ENCODE assay signal across 8 cellular contexts in the genomic region with DNA sequence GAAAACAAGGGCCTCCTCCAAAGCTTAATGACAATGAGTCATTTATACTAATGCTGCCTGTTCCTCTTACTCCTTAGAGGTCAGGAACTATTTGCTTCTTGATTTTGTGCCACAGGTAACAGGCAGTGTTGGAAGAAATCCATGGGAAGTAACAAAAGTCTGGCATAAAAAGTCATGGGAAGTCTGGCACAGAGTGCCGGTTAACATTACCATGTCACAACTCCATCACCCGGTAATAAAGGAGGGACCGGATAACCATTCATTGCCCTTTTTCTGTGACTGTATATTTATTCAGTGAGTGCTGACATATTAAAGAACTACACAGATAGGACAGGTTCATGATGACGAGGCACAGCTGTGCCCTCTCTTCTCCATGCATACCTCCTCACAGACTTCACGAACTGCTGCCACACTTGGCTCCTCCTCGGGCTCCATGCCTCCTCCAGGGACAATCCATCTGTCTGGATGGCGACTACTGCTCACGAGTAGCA. TPM values are rescaled to one million over a fixed set of nuclear protein-coding genes. Genes with fewer than 3 reads are reported as not detected.
DNase-seq lines count a peak whose midpoint lies in the region; ATAC-seq, FAIRE-seq and TF ChIP-seq lines count a peak whose summit lies in the region.
"Had no signal": no experiment of that assay in that cellular context is flagged by ENCODE, and none has a peak within 500 bp of the region (broad histone marks: within the 10 kb centered on the region; RNA-seq: fewer than 3 reads in every experiment).

No MANE protein-coding gene starts in this region.

- H3K27ac ChIP-seq in keratinocyte (ENCODE audit: control insufficient read depth, insufficient read depth, low read length) = no peak overlapping the region
- H3K27ac ChIP-seq in upper lobe of right lung = no peak overlapping the region

- dilution Hi-C loops in keratinocyte (cut with MboI; ENCODE audit: extremely low pct_ligation_motif_present, low sequenced_read_pairs) = no loop called here

- TF ChIP-seq CTCF in cardiac fibroblast (IDR thresholded peaks at IDR 0.05; ENCODE audit: low read depth, low read length) (no peak), keratinocyte (optimal IDR thresholded peaks at IDR 0.05 in 1 of 3, IDR thresholded peaks at IDR 0.05 in 1 of 3, conservative IDR thresholded peaks at IDR 0.05 in 1 of 3; ENCODE audit: extremely low read depth in 1 of 3, insufficient read depth in 2 of 3, low read length in 3 of 3) (no peak), upper lobe of right lung (IDR thresholded peaks at IDR 0.05) (no peak)

- FAIRE-seq in keratinocyte (lab: Jason Lieb, UNC) = peak; percentile 72

- peaks cover 0 to 4% of the 10 kb centered on the region in 2 experiments for H3K36me3 ChIP-seq in keratinocyte (ENCODE audit: control insufficient read depth in 2 of 2, extremely low read depth in 1 of 2, insufficient read depth in 2 of 2, low read length in 2 of 2)
- no peaks in the 10 kb centered on the region for H3K36me3 ChIP-seq in upper lobe of right lung

- H3K4me1 ChIP-seq in keratinocyte (ENCODE audit: control insufficient read depth, extremely low read depth, insufficient read depth, low read length) = peaks cover 6% of the 10 kb centered on the region
- peaks cover 43% of the 10 kb centered on the region for H3K4me1 ChIP-seq in upper lobe of right lung

- H3K4me2 ChIP-seq in keratinocyte (ENCODE audit: control insufficient read depth, extremely low read depth, insufficient read depth, low read depth, low read length) = no peak overlapping the region

- H3K9ac ChIP-seq in keratinocyte (ENCODE audit: control insufficient read depth, extremely low read depth, insufficient read depth, low read length) = no peak overlapping the region

- TF ChIP-seq POLR2A in erythroblast (IDR thresholded peaks at IDR 0.05; ENCODE audit: low read length) = no peak

- H2AFZ ChIP-seq in keratinocyte (ENCODE audit: control insufficient read depth, low read length) = no peak overlapping the region

- peak; percentile 93 for DNase-seq in M059J (ENCODE audit: low read depth)
- DNase-seq in cardiac fibroblast (ENCODE audit: low read depth in 2 of 2) = peak; percentile 39 to 64
- DNase-seq in keratinocyte (ENCODE audit: low read depth, low spot score) = no peak
- DNase-seq in upper lobe of right lung = no peak
- no peak for DNase-seq in erythroblast (lab: John Stamatoyannopoulos, UW)
- no peak for DNase-seq in T-helper 9 cell
- DNase-seq: NCI-H226 had no signal

- H3K9me3 ChIP-seq in keratinocyte (ENCODE audit: control insufficient read depth, low read depth, low read length) = no peaks in the 10 kb centered on the region
- H3K9me3 ChIP-seq in upper lobe of right lung = no peaks in the 10 kb centered on the region

- H3K79me2 ChIP-seq in keratinocyte (ENCODE audit: control insufficient read depth, insufficient read depth, low read length) = peaks cover 42% of the 10 kb centered on the region

- peaks cover 3% of the 10 kb centered on the region for H3K9me1 ChIP-seq in keratinocyte (ENCODE audit: control insufficient read depth, extremely low read depth, insufficient read depth, low read length)

- H3K27me3 ChIP-seq in keratinocyte (ENCODE audit: control insufficient read depth, extremely low read depth, insufficient read depth, low read length) = no peaks in the 10 kb centered on the region
- no peaks in the 10 kb centered on the region for H3K27me3 ChIP-seq in upper lobe of right lung

- ATAC-seq in upper lobe of right lung (peak; percentile 59), GM21529 (IDR thresholded peaks at IDR 0.05; ENCODE audit: unreplicated experiment) (no peak)

- H3K4me3 ChIP-seq in cardiac fibroblast (replicated peaks in 1 of 2; ENCODE audit: low read depth in 2 of 2, low read length in 2 of 2) (no peak overlapping the region), keratinocyte (ENCODE audit: control insufficient read depth in 2 of 3, extremely low read depth in 1 of 3, insufficient read depth in 2 of 3, low read depth in 1 of 3, low read length in 3 of 3) (no peak overlapping the region), upper lobe of right lung (no peak overlapping the region)

- intact Hi-C loops in upper lobe of right lung (cut with DNase I) = no loop called here

- peaks cover 10% of the 10 kb centered on the region for H4K20me1 ChIP-seq in keratinocyte (ENCODE audit: control insufficient read depth, extremely low read depth, insufficient read depth, low read length)

RNA-seq across cellular contexts. Expression of gene NUDT3, which starts 50.9 kb away (rescaled TPM):
- 11.8 and 18.3 TPM in 2 replicates for total RNA-seq in M059J (2014; rRNA removed; shearing (Covaris generic))
- polyA plus RNA-seq in keratinocyte = 11.5 to 20.6 TPM (median 16.5 TPM) in 3 replicates
- polyA plus RNA-seq in keratinocyte (2011; ENCODE audit: low read depth) = 2.0 TPM
- 12.9 and 16.8 TPM in 2 replicates for polyA plus RNA-seq in keratinocyte (2011; cell fraction: cytosol; rRNA removed)
- polyA plus RNA-seq in keratinocyte (2011; cell fraction: nucleus; rRNA removed) = 15.1 and 15.3 TPM in 2 replicates
- 2.4 and 8.8 TPM in 2 replicates for polyA plus RNA-seq in keratinocyte (2012; ENCODE audit: low replicate concordance)
- 12.7 to 30.6 TPM (median 21.0 TPM) in 3 replicates for polyA minus RNA-seq in keratinocyte
- 24.2 TPM for polyA minus RNA-seq in keratinocyte (2011; cell fraction: cytosol; rRNA and poly(A)+ RNA removed)
- 10.1 and 21.6 TPM in 2 replicates for polyA minus RNA-seq in keratinocyte (2011; cell fraction: nucleus; rRNA and poly(A)+ RNA removed)
- total RNA-seq in upper lobe of right lung = 29.1 TPM

Comparison
In these comparisons a context has a peak if more than half of its experiments do, and no peak if none do; other contexts are left out.
1. DNase-seq: peak in M059J (single experiment) and cardiac fibroblast (2 of 2); none in keratinocyte (single experiment), upper lobe of right lung (single experiment), erythroblast (0 of 2) and T-helper 9 cell (single experiment).